Comparison of ENCODE assay signal across 13 cellular contexts in genomic region chr11:106281455-106282173, GRCh38.
A peak's percentile ranks its signal among the peaks of the same experiment; 100 is the strongest.
DNase-seq lines count a peak whose midpoint lies in the region; ATAC-seq, FAIRE-seq and TF ChIP-seq lines count a peak whose summit lies in the region.
"Had no signal": no experiment of that assay in that cellular context is flagged by ENCODE, and none has a peak within 500 bp of the region (broad histone marks: within the 10 kb centered on the region; RNA-seq: fewer than 3 reads in every experiment).

No MANE protein-coding gene starts in this region.

- FAIRE-seq in keratinocyte (lab: Jason Lieb, UNC), result peak; percentile 85

- ATAC-seq in T-helper 17 cell, result no peak
- ATAC-seq: CD8-positive, alpha-beta T cell; Right ventricle myocardium inferior had no signal

- H3K4me1 ChIP-seq in keratinocyte (ENCODE audit: control insufficient read depth, extremely low read depth, insufficient read depth, low read length), result peaks cover 12% of the 10 kb centered on the region
- H3K4me1 ChIP-seq: right atrium auricular region had no signal

- DNase-seq in Caki2 (ENCODE audit: low read depth) (peak; percentile 3), LoVo (ENCODE audit: low spot score) (peak; percentile 8), brain microvascular endothelial cell (peak; percentile 83), keratinocyte (ENCODE audit: low read depth, low spot score) (peak; percentile 46), T-helper 17 cell (no peak), COLO829 (ENCODE audit: low spot score) (no peak), NCI-H1105 (lab: John Stamatoyannopoulos, UW) (no peak)
- DNase-seq in activated CD4-positive, alpha-beta memory T cell treated with anti-CD3 and anti-CD28 coated beads, Interleukin-2, amount 10 ng/mL, durations not matched to agents 7 days and 5 days, result no peak
- DNase-seq: activated CD8-positive, alpha-beta memory T cell treated with anti-CD3 and anti-CD28 coated beads, Interleukin-2, amount 50 U/mL, for 48 hours; CD8-positive, alpha-beta T cell; endodermal cell had no signal

- peak overlapping the region; percentile 20 for H2AFZ ChIP-seq in keratinocyte (ENCODE audit: control insufficient read depth, low read length)

- no peaks in the 10 kb centered on the region for H3K9me3 Mint-ChIP-seq in activated CD4-positive, alpha-beta memory T cell treated with anti-CD3 and anti-CD28 coated beads, Interleukin-2, amount 10 ng/mL, durations not matched to agents 7 days and 5 days
- H3K9me3 Mint-ChIP-seq: CD8-positive, alpha-beta T cell; endodermal cell had no signal

- H3K36me3 Mint-ChIP-seq in activated CD4-positive, alpha-beta memory T cell treated with anti-CD3 and anti-CD28 coated beads, Interleukin-2, amount 10 ng/mL, durations not matched to agents 7 days and 5 days (ENCODE audit: low read depth), result no peaks in the 10 kb centered on the region
- no peaks in the 10 kb centered on the region for H3K36me3 Mint-ChIP-seq in T-helper 17 cell (ENCODE audit: low read depth)
- H3K36me3 Mint-ChIP-seq: CD8-positive, alpha-beta T cell had no signal

- H3K4me3 ChIP-seq in brain microvascular endothelial cell (ENCODE audit: low read depth, low read length) (no peak overlapping the region), keratinocyte (ENCODE audit: control insufficient read depth in 2 of 3, extremely low read depth in 1 of 3, insufficient read depth in 2 of 3, low read depth in 1 of 3, low read length in 3 of 3) (no peak overlapping the region)
- H3K4me3 ChIP-seq: right atrium auricular region had no signal

- H3K9ac ChIP-seq in keratinocyte (ENCODE audit: control insufficient read depth, extremely low read depth, insufficient read depth, low read length), result no peak overlapping the region

- H3K4me3 Mint-ChIP-seq in activated CD4-positive, alpha-beta memory T cell treated with anti-CD3 and anti-CD28 coated beads, Interleukin-2, amount 10 ng/mL, durations not matched to agents 7 days and 5 days, result no peak overlapping the region
- H3K4me3 Mint-ChIP-seq in T-helper 17 cell, result no peak overlapping the region
- H3K4me3 Mint-ChIP-seq: CD8-positive, alpha-beta T cell; endodermal cell had no signal

- H3K36me3 ChIP-seq in brain microvascular endothelial cell (replicated peaks), result no peaks in the 10 kb centered on the region
- H3K36me3 ChIP-seq in keratinocyte (ENCODE audit: control insufficient read depth in 2 of 2, extremely low read depth in 1 of 2, insufficient read depth in 2 of 2, low read length in 2 of 2), result no peaks in the 10 kb centered on the region
- H3K36me3 ChIP-seq: right atrium auricular region had no signal

- H3K27ac Mint-ChIP-seq in activated CD4-positive, alpha-beta memory T cell treated with anti-CD3 and anti-CD28 coated beads, Interleukin-2, amount 10 ng/mL, durations not matched to agents 7 days and 5 days, result no peak overlapping the region
- no peak overlapping the region for H3K27ac Mint-ChIP-seq in T-helper 17 cell
- H3K27ac Mint-ChIP-seq: CD8-positive, alpha-beta T cell; endodermal cell had no signal

- no peaks in the 10 kb centered on the region for H3K79me2 ChIP-seq in keratinocyte (ENCODE audit: control insufficient read depth, insufficient read depth, low read length)

- H3K9me1 ChIP-seq in keratinocyte (ENCODE audit: control insufficient read depth, extremely low read depth, insufficient read depth, low read length), result no peaks in the 10 kb centered on the region

- H3K27ac ChIP-seq in brain microvascular endothelial cell (peak overlapping the region; percentile 62), keratinocyte (ENCODE audit: control insufficient read depth, insufficient read depth, low read length) (peak overlapping the region; percentile 64)
- H3K27ac ChIP-seq: right atrium auricular region had no signal

- in situ Hi-C loops in Caki2 (cut with HindIII; ENCODE audit: low pct_unique_long_range_greater_than_20kb, low sequenced_read_pairs), result no loop called here
- in situ Hi-C loops in brain microvascular endothelial cell (cut with HindIII; ENCODE audit: low pct_ligation_motif_present, low sequenced_read_pairs), result no loop called here

- CTCF ChIA-PET in activated CD4-positive, alpha-beta memory T cell treated with anti-CD3 and anti-CD28 coated beads, Interleukin-2, amount 10 ng/mL, durations not matched to agents 7 days and 5 days (lab: Charles Lee), result no interaction called here

- no peaks in the 10 kb centered on the region for H4K20me1 ChIP-seq in keratinocyte (ENCODE audit: control insufficient read depth, extremely low read depth, insufficient read depth, low read length)

- no peaks in the 10 kb centered on the region for H3K9me3 ChIP-seq in keratinocyte (ENCODE audit: control insufficient read depth, low read depth, low read length)
- H3K9me3 ChIP-seq in T-helper 17 cell (ENCODE audit: control insufficient read depth, low read length, poor library complexity, severe bottlenecking), result peaks cover 4% of the 10 kb centered on the region
- H3K9me3 ChIP-seq: right atrium auricular region had no signal

- no peaks in the 10 kb centered on the region for H3K4me1 Mint-ChIP-seq in activated CD4-positive, alpha-beta memory T cell treated with anti-CD3 and anti-CD28 coated beads, Interleukin-2, amount 10 ng/mL, durations not matched to agents 7 days and 5 days
- no peaks in the 10 kb centered on the region for H3K4me1 Mint-ChIP-seq in T-helper 17 cell

- H3K27me3 Mint-ChIP-seq in activated CD4-positive, alpha-beta memory T cell treated with anti-CD3 and anti-CD28 coated beads, Interleukin-2, amount 10 ng/mL, durations not matched to agents 7 days and 5 days, result no peaks in the 10 kb centered on the region
- no peaks in the 10 kb centered on the region for H3K27me3 Mint-ChIP-seq in T-helper 17 cell

- no peaks in the 10 kb centered on the region for H3K27me3 ChIP-seq in brain microvascular endothelial cell (replicated peaks)
- no peaks in the 10 kb centered on the region for H3K27me3 ChIP-seq in keratinocyte (ENCODE audit: control insufficient read depth, extremely low read depth, insufficient read depth, low read length)
- H3K27me3 ChIP-seq: right atrium auricular region had no signal

- POLR2A ChIA-PET in activated CD4-positive, alpha-beta memory T cell treated with anti-CD3 and anti-CD28 coated beads, Interleukin-2, amount 10 ng/mL, durations not matched to agents 7 days and 5 days (lab: Charles Lee), result no interaction called here

- no peak for TF ChIP-seq CTCF in brain microvascular endothelial cell (IDR thresholded peaks at IDR 0.05; ENCODE audit: low read depth, low read length, missing control alignments)
- TF ChIP-seq CTCF in keratinocyte (optimal IDR thresholded peaks at IDR 0.05 in 1 of 3, IDR thresholded peaks at IDR 0.05 in 1 of 3, conservative IDR thresholded peaks at IDR 0.05 in 1 of 3; ENCODE audit: extremely low read depth in 1 of 3, insufficient read depth in 2 of 3, low read length in 3 of 3), result no peak

- peak overlapping the region; percentile 11 for H3K4me2 ChIP-seq in keratinocyte (ENCODE audit: control insufficient read depth, extremely low read depth, insufficient read depth, low read depth, low read length)

- dilution Hi-C loops in keratinocyte (cut with MboI; ENCODE audit: extremely low pct_ligation_motif_present, low sequenced_read_pairs), result no loop called here

Comparison
In these comparisons a context has a peak if more than half of its experiments do, and no peak if none do; other contexts are left out.
1. DNase-seq: peak in Caki2 (single experiment), LoVo (single experiment), brain microvascular endothelial cell (single experiment) and keratinocyte (single experiment); none in activated CD4-positive, alpha-beta memory T cell treated with anti-CD3 and anti-CD28 coated beads, Interleukin-2, amount 10 ng/mL, durations not matched to agents 7 days and 5 days (single experiment), T-helper 17 cell (0 of 3), COLO829 (single experiment) and NCI-H1105 (single experiment).